In the genomic region with DNA sequence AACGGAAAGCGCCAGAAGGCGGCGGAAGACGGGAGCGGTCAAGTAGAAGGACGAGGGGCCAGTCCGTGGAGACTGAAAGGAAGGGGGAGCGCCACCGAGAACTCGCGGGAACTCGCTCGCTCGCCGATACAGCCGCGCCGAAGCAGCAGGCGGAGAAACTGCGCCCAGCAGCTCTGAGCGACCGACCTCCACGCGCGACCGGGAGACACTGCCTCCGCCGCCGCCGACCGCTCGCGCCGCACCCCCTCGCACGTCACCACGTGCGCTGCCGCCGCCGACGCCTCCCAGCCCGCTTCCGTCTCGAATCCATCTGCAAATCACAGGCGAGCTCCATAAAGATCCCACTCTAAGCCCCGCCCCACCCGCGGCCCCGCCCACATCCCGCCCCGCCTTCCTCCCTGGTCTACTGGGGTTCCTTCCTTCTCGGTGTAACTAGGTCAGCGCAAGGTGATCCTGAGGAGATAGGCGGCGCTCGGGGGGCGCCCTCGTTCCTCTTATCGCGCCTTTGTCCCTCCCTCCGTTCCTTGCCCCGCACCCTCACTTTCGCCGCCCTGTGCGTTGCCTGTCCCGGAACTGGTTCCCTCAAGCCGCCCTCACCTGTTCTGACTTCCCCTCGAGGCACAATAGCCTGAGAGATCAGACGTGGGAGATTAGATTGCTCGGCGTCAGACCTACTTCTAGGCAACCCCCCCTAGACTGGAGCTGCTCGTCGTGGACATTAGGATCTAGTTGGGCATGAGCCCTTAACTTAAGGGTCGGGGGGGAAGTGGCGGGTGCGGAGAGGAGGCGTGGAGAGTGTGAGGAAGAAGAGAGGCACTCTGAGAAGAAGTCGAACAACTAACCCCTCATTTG, we compare ENCODE assay signal across 8 cellular contexts. TPM values are rescaled to one million over a fixed set of nuclear protein-coding genes. Genes with fewer than 3 reads are reported as not detected.
DNase-seq lines count a peak whose midpoint lies in the region; ATAC-seq and TF ChIP-seq lines count a peak whose summit lies in the region.

A gene (minus strand): TSS at position 210 of the 852 bp plus-strand sequence. CDS start 7,750 bp downstream, outside the sequence.

- H3K27me3 Mint-ChIP-seq in memory B cell, result no peaks in the 10 kb centered on the region

- H3K4me1 Mint-ChIP-seq in memory B cell, result peaks cover 30% of the 10 kb centered on the region

- H3K36me3 Mint-ChIP-seq in memory B cell, result peaks cover 2% of the 10 kb centered on the region

- TF ChIP-seq CTCF in GM20000 (IDR thresholded peaks at IDR 0.05; ENCODE audit: extremely low read depth, missing control alignments), result peak; percentile 44

- CTCF ChIA-PET in activated CD8-positive, alpha-beta memory T cell treated with anti-CD3 and anti-CD28 coated beads for 36 hours (lab: Charles Lee), result interaction anchor here (0.9 to 2.0 kb wide), 6 partner anchors 109 to 319 kb away, joined by 3 to 10 read pairs (median 4); no protein-coding TSS in a partner anchor

- POLR2A ChIA-PET in activated CD8-positive, alpha-beta memory T cell treated with anti-CD3 and anti-CD28 coated beads for 36 hours (lab: Charles Lee), result interaction anchor here (0.5 to 3.7 kb wide), 12 partner anchors 22 to 1289 kb away, joined by 3 to 16 read pairs (median 4); no protein-coding TSS in a partner anchor

- peak within 1 kb of the TSS; percentile 98 for H3K27ac ChIP-seq in effector memory CD4-positive, alpha-beta T cell (ENCODE audit: insufficient read depth, low read length, poor library complexity, severe bottlenecking)

- H3K9me3 ChIP-seq in effector memory CD4-positive, alpha-beta T cell (ENCODE audit: control insufficient read depth, low read length), result no peaks in the 10 kb centered on the region

- no peaks in the 10 kb centered on the region for H3K36me3 ChIP-seq in effector memory CD4-positive, alpha-beta T cell (ENCODE audit: control insufficient read depth, insufficient read depth, low read length)

- DNase-seq in COLO829 (ENCODE audit: low spot score) (peak; percentile 97), GM20000 (ENCODE audit: low spot score) (peak; percentile 96), HT-29 (ENCODE audit: low spot score) (peak; percentile 97), memory B cell (ENCODE audit: low spot score in 2 of 2) (peak; percentile 90 to 94)
- DNase-seq in NK-92 treated with Interleukin-12 subunit alpha and Interleukin-12 subunit beta, amount 100 ng/mL, for 24 hours (lab: John Stamatoyannopoulos, UW), result peak; percentile 97
- peak; percentile 92 to 97 (median 95) for DNase-seq in effector memory CD4-positive, alpha-beta T cell
- DNase-seq in stimulated activated CD8-positive, alpha-beta memory T cell treated with anti-CD3 and anti-CD28 coated beads, Interleukin-12 subunit alpha, Interleukin-12 subunit beta, amount 100 ng/mL, for 24 hours (ENCODE audit: extremely low read depth), result peak; percentile 80

- H3K27ac Mint-ChIP-seq in memory B cell, result peak within 1 kb of the TSS; percentile 98

- H3K4me3 Mint-ChIP-seq in memory B cell, result peak within 1 kb of the TSS; percentile 100

- no peaks in the 10 kb centered on the region for H3K9me3 Mint-ChIP-seq in memory B cell

- ATAC-seq in memory B cell (ENCODE audit: low read depth), result peak; percentile 65

- H3K4me3 ChIP-seq in effector memory CD4-positive, alpha-beta T cell (ENCODE audit: insufficient read depth, low read depth, low read length, poor library complexity, severe bottlenecking), result peak within 1 kb of the TSS; percentile 98

- no peaks in the 10 kb centered on the region for H3K27me3 ChIP-seq in effector memory CD4-positive, alpha-beta T cell (replicated peaks; ENCODE audit: control insufficient read depth, insufficient read depth, low read length, poor library complexity, severe bottlenecking)

- H3K4me1 ChIP-seq in effector memory CD4-positive, alpha-beta T cell (ENCODE audit: control insufficient read depth, insufficient read depth, low read length, poor library complexity, severe bottlenecking), result peaks cover 28% of the 10 kb centered on the region

RNA-seq across cellular contexts. Expression of the gene that starts here (rescaled TPM):
- 76.9 and 79.3 TPM in 2 replicates for total RNA-seq in HT-29 (2014; rRNA removed; shearing (Covaris generic))
- 100 to 1,000 TPM; 259 to 263 TPM for total RNA-seq in activated CD8-positive, alpha-beta memory T cell treated with anti-CD3 and anti-CD28 coated beads for 36 hours

Comparison
In these comparisons a context has a peak if more than half of its experiments do, and no peak if none do; other contexts are left out.
1. Peak in every context shown above with its lines: DNase-seq, ATAC-seq, H3K4me3 ChIP-seq and H3K27ac ChIP-seq.